Comparison of ENCODE assay signal across 22 cellular contexts in the genomic region with DNA sequence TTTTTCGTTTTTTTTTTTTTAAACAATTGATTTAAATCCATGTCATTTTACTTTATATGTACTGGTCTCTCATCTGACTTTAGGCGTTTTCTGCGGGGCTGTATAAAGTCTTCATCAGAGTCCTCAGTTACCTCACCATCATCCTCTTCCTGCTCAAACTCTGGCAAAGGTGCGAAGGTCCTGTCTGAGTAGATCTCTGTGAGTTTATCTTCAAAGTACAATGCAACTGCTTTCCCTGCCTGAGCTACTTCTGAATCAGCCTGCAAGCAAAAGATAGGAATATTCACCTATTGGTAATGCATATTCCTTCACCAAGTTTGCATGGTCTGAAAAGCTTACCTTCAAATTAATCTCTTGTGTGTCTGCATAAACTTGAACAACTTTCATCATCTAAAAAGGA.
A peak's percentile ranks its signal among the peaks of the same experiment; 100 is the strongest.
DNase-seq lines count a peak whose midpoint lies in the region; ATAC-seq, FAIRE-seq and TF ChIP-seq lines count a peak whose summit lies in the region.
"Had no signal": no experiment of that assay in that cellular context is flagged by ENCODE, and none has a peak within 500 bp of the region (broad histone marks: within the 10 kb centered on the region; RNA-seq: fewer than 3 reads in every experiment).

No MANE protein-coding gene starts in this region.

- H3K27ac ChIP-seq in K562 (ENCODE audit: extremely low read depth, low read depth, low read length), result peak overlapping the region; percentile 7; the same call in 1 of the 3 replicates
- no peak overlapping the region for H3K27ac ChIP-seq in stomach
- H3K27ac ChIP-seq: 22Rv1; A549; BLaER1 treated with 17β-estradiol and CSF1 and Interleukin-3, amounts not matched to agents 10 nM and 100 nM; C4-2B had no signal

- H3K4me3 Mint-ChIP-seq in activated CD8-positive, alpha-beta T cell treated with anti-CD3 and anti-CD28 coated beads, Interleukin-2, amount 10 ng/mL, durations not matched to agents 7 days and 5 days, result no peak overlapping the region
- no peak overlapping the region for H3K4me3 Mint-ChIP-seq in activated CD8-positive, alpha-beta T cell treated with anti-CD3 and anti-CD28 coated beads for 36 hours
- H3K4me3 Mint-ChIP-seq in progenitor cell of endocrine pancreas (ENCODE audit: low read depth), result no peak overlapping the region
- no peak overlapping the region for H3K4me3 Mint-ChIP-seq in activated CD4-positive, alpha-beta T cell treated with anti-CD3 and anti-CD28 coated beads, Interleukin-2, amount 10 ng/mL, durations not matched to agents 7 days and 5 days
- H3K4me3 Mint-ChIP-seq: B cell; CD4-positive, alpha-beta T cell; CD8-positive, alpha-beta T cell had no signal

- H3K9me1 ChIP-seq in K562 (ENCODE audit: control insufficient read depth, insufficient read depth, low read length), result no peaks in the 10 kb centered on the region

- H3K9me3 ChIP-seq in K562 (replicated peaks; ENCODE audit: control insufficient read depth, insufficient read depth, low read depth, low read length) (no peaks in the 10 kb centered on the region), stomach (no peaks in the 10 kb centered on the region)
- H3K9me3 ChIP-seq: A549; BLaER1 treated with 17β-estradiol and CSF1 and Interleukin-3, amounts not matched to agents 10 nM and 100 nM; Caco-2 had no signal

- TF ChIP-seq EP300 in K562 (IDR thresholded peaks at IDR 0.05; ENCODE audit: low read length) (peak; percentile 73; the same call in 1 of the 2 replicates), stomach (IDR thresholded peaks at IDR 0.05) (no peak)

- no peak overlapping the region for H3K4me2 ChIP-seq in K562 (ENCODE audit: insufficient read depth, low read length)
- H3K4me2 ChIP-seq: A549; BLaER1 treated with 17β-estradiol and CSF1 and Interleukin-3, amounts not matched to agents 10 nM and 100 nM had no signal

- ATAC-seq in activated CD8-positive, alpha-beta T cell treated with anti-CD3 and anti-CD28 coated beads, Interleukin-2, amount 10 ng/mL, durations not matched to agents 7 days and 5 days, result no peak
- ATAC-seq in activated CD8-positive, alpha-beta T cell treated with anti-CD3 and anti-CD28 coated beads for 36 hours, result no peak
- peak; percentile 86 for ATAC-seq in K562
- ATAC-seq: A549; CD8-positive, alpha-beta T cell had no signal

- H3K36me3 Mint-ChIP-seq in activated CD8-positive, alpha-beta T cell treated with anti-CD3 and anti-CD28 coated beads, Interleukin-2, amount 10 ng/mL, durations not matched to agents 7 days and 5 days (ENCODE audit: low read depth), result peaks cover 59% of the 10 kb centered on the region
- H3K36me3 Mint-ChIP-seq in activated CD8-positive, alpha-beta T cell treated with anti-CD3 and anti-CD28 coated beads for 36 hours (ENCODE audit: low read depth), result peaks cover 63% of the 10 kb centered on the region
- peaks cover 34% of the 10 kb centered on the region for H3K36me3 Mint-ChIP-seq in progenitor cell of endocrine pancreas (ENCODE audit: insufficient read depth)
- H3K36me3 Mint-ChIP-seq in activated CD4-positive, alpha-beta T cell treated with anti-CD3 and anti-CD28 coated beads, Interleukin-2, amount 10 ng/mL, durations not matched to agents 7 days and 5 days (ENCODE audit: low read depth), result peaks cover 54% of the 10 kb centered on the region

- H4K20me1 ChIP-seq in K562 (replicated peaks; ENCODE audit: control insufficient read depth, insufficient read depth, low read length), result no peaks in the 10 kb centered on the region
- H4K20me1 ChIP-seq: BLaER1 treated with 17β-estradiol and CSF1 and Interleukin-3, amounts not matched to agents 10 nM and 100 nM had no signal

- H3K4me1 ChIP-seq in K562 (replicated peaks in 1 of 2; ENCODE audit: control insufficient read depth in 2 of 2, insufficient read depth in 2 of 2, low read length in 2 of 2) (peaks cover 0 to 8% of the 10 kb centered on the region in 2 experiments; a peak in 2 of 5 replicates), stomach (no peaks in the 10 kb centered on the region)
- H3K4me1 ChIP-seq: A549, Caco-2 had no signal

- peak overlapping the region; percentile 39 for H3K27ac Mint-ChIP-seq in activated CD8-positive, alpha-beta T cell treated with anti-CD3 and anti-CD28 coated beads, Interleukin-2, amount 10 ng/mL, durations not matched to agents 7 days and 5 days
- no peak overlapping the region for H3K27ac Mint-ChIP-seq in activated CD8-positive, alpha-beta T cell treated with anti-CD3 and anti-CD28 coated beads for 36 hours
- peak overlapping the region; percentile 56 for H3K27ac Mint-ChIP-seq in progenitor cell of endocrine pancreas
- H3K27ac Mint-ChIP-seq in activated CD4-positive, alpha-beta T cell treated with anti-CD3 and anti-CD28 coated beads, Interleukin-2, amount 10 ng/mL, durations not matched to agents 7 days and 5 days, result no peak overlapping the region
- H3K27ac Mint-ChIP-seq: B cell; CD4-positive, alpha-beta T cell; CD8-positive, alpha-beta T cell had no signal

- in situ Hi-C loops in K562 (cut with MboI), result no loop called here

- WGBS in K562 (ENCODE audit: insufficient coverage, low coverage, missing lambda C conversion rate), result 20% methylated on average over 4 of the region's 4 CpGs
- WGBS in stomach, 5 donors, result 87 to 95% (median 92%) methylated on average over 4 of the region's 4 CpGs

- no peak overlapping the region for H3K9ac ChIP-seq in K562 (ENCODE audit: insufficient read depth in 1 of 2, low read depth in 2 of 2, low read length in 2 of 2)
- H3K9ac ChIP-seq: BLaER1 treated with 17β-estradiol and CSF1 and Interleukin-3, amounts not matched to agents 10 nM and 100 nM had no signal

- H3K27me3 ChIP-seq in K562 (ENCODE audit: control insufficient read depth in 2 of 2, insufficient read depth in 2 of 2, low read length in 2 of 2) (no peaks in the 10 kb centered on the region), stomach (no peaks in the 10 kb centered on the region)
- H3K27me3 ChIP-seq: BLaER1 treated with 17β-estradiol and CSF1 and Interleukin-3, amounts not matched to agents 10 nM and 100 nM had no signal

- DNase-seq in activated CD8-positive, alpha-beta T cell treated with anti-CD3 and anti-CD28 coated beads, Interleukin-2, amount 10 ng/mL, durations not matched to agents 7 days and 5 days, result no peak
- DNase-seq in activated CD8-positive, alpha-beta T cell treated with anti-CD3 and anti-CD28 coated beads for 36 hours, result no peak
- DNase-seq in K562 (ENCODE audit: extremely low read depth in 1 of 4, low spot score in 3 of 4) (peak; percentile 43 to 79 (median 48)), progenitor cell of endocrine pancreas (ENCODE audit: low spot score, unreplicated experiment) (no peak), stomach (no peak)
- no peak for DNase-seq in activated CD4-positive, alpha-beta T cell treated with anti-CD3 and anti-CD28 coated beads, Interleukin-2, amount 10 ng/mL, durations not matched to agents 7 days and 5 days
- DNase-seq: AML-193; Caco-2; Calu3; CD4-positive, alpha-beta T cell; CD8-positive, alpha-beta T cell; DMS79 treated with DMSO at 0.1 percent for 48 hours; GF-D8 had no signal

- TF ChIP-seq CTCF in activated CD8-positive, alpha-beta T cell treated with anti-CD3 and anti-CD28 coated beads for 36 hours (IDR thresholded peaks at IDR 0.05), result no peak
- TF ChIP-seq CTCF in K562 (IDR thresholded peaks at IDR 0.05 in 2 of 3, conservative IDR thresholded peaks at IDR 0.05 in 1 of 3; ENCODE audit: insufficient read depth in 2 of 3, low read depth in 1 of 3, low read length in 3 of 3) (no peak), progenitor cell of endocrine pancreas (IDR thresholded peaks at IDR 0.05; ENCODE audit: unreplicated experiment) (no peak), stomach (IDR thresholded peaks at IDR 0.05) (no peak)

- intact Hi-C loops in activated CD8-positive, alpha-beta T cell treated with anti-CD3 and anti-CD28 coated beads for 36 hours (cut with micrococcal nuclease), result no loop called here
- intact Hi-C loops in K562 (cut with micrococcal nuclease), result no loop called here
- intact Hi-C loops in stomach (cut with DNase I; ENCODE audit: low total_unique reads), result no loop called here

- no peaks in the 10 kb centered on the region for H3K9me3 Mint-ChIP-seq in activated CD8-positive, alpha-beta T cell treated with anti-CD3 and anti-CD28 coated beads, Interleukin-2, amount 10 ng/mL, durations not matched to agents 7 days and 5 days (ENCODE audit: insufficient read depth)
- no peaks in the 10 kb centered on the region for H3K9me3 Mint-ChIP-seq in activated CD8-positive, alpha-beta T cell treated with anti-CD3 and anti-CD28 coated beads for 36 hours
- H3K9me3 Mint-ChIP-seq in progenitor cell of endocrine pancreas (ENCODE audit: low read depth), result no peaks in the 10 kb centered on the region
- no peaks in the 10 kb centered on the region for H3K9me3 Mint-ChIP-seq in activated CD4-positive, alpha-beta T cell treated with anti-CD3 and anti-CD28 coated beads, Interleukin-2, amount 10 ng/mL, durations not matched to agents 7 days and 5 days
- H3K9me3 Mint-ChIP-seq: CD4-positive, alpha-beta T cell; CD8-positive, alpha-beta T cell had no signal

- CTCF ChIA-PET in activated CD8-positive, alpha-beta T cell treated with anti-CD3 and anti-CD28 coated beads, Interleukin-2, amount 10 ng/mL, durations not matched to agents 7 days and 5 days (lab: Charles Lee), result no interaction called here
- CTCF ChIA-PET in activated CD8-positive, alpha-beta T cell treated with anti-CD3 and anti-CD28 coated beads for 36 hours (lab: Charles Lee), result no interaction called here
- CTCF ChIA-PET in K562 (lab: Yijun Ruan, JAX; ENCODE audit: low intra/inter-chr PET ratio), result interaction anchor here (0.6 kb wide), 1 partner anchor 10 kb away, joined by 4 read pairs; no protein-coding TSS in a partner anchor
- CTCF ChIA-PET in activated CD4-positive, alpha-beta T cell treated with anti-CD3 and anti-CD28 coated beads, Interleukin-2, amount 10 ng/mL, durations not matched to agents 7 days and 5 days (lab: Charles Lee), result no interaction called here

- no TSS peak for BruUV-seq in K562 (replicated peaks; lab: Mats Ljungman, UMichigan)

- FAIRE-seq in K562 (lab: Jason Lieb, UNC), result peak; percentile 75
- FAIRE-seq: A549, D721Med, G401.6, GM12891, GM19239 had no signal

- POLR2A ChIA-PET in activated CD8-positive, alpha-beta T cell treated with anti-CD3 and anti-CD28 coated beads, Interleukin-2, amount 10 ng/mL, durations not matched to agents 7 days and 5 days (lab: Charles Lee), result no interaction called here
- POLR2A ChIA-PET in activated CD8-positive, alpha-beta T cell treated with anti-CD3 and anti-CD28 coated beads for 36 hours (lab: Charles Lee), result no interaction called here
- POLR2A ChIA-PET in K562 (lab: Yijun Ruan, JAX), result interaction anchor here (0.7 to 2.3 kb wide), 4 partner anchors 11 to 62 kb away, joined by 3 to 8 read pairs (median 4); no protein-coding TSS in a partner anchor
- POLR2A ChIA-PET in activated CD4-positive, alpha-beta T cell treated with anti-CD3 and anti-CD28 coated beads, Interleukin-2, amount 10 ng/mL, durations not matched to agents 7 days and 5 days (lab: Charles Lee), result no interaction called here

- no peaks in the 10 kb centered on the region for H3K79me2 ChIP-seq in K562 (ENCODE audit: control insufficient read depth, insufficient read depth, low read length)

- H3K4me1 Mint-ChIP-seq in activated CD8-positive, alpha-beta T cell treated with anti-CD3 and anti-CD28 coated beads, Interleukin-2, amount 10 ng/mL, durations not matched to agents 7 days and 5 days (ENCODE audit: low read depth), result no peaks in the 10 kb centered on the region
- no peaks in the 10 kb centered on the region for H3K4me1 Mint-ChIP-seq in activated CD8-positive, alpha-beta T cell treated with anti-CD3 and anti-CD28 coated beads for 36 hours (ENCODE audit: low read depth)
- H3K4me1 Mint-ChIP-seq in progenitor cell of endocrine pancreas (ENCODE audit: low read depth), result no peaks in the 10 kb centered on the region
- no peaks in the 10 kb centered on the region for H3K4me1 Mint-ChIP-seq in activated CD4-positive, alpha-beta T cell treated with anti-CD3 and anti-CD28 coated beads, Interleukin-2, amount 10 ng/mL, durations not matched to agents 7 days and 5 days
- H3K4me1 Mint-ChIP-seq: B cell had no signal

- H3K36me3 ChIP-seq in K562 (ENCODE audit: control insufficient read depth, insufficient read depth, low read length) (peaks cover 83% of the 10 kb centered on the region), stomach (peaks cover 14 to 90% (median 78%) of the 10 kb centered on the region in 4 donors)

- no peak for TF ChIP-seq RAD21 in K562 (CRISPR knock-in tag; conservative IDR thresholded peaks at IDR 0.05 in 1 of 2, IDR thresholded peaks at IDR 0.05 in 1 of 2)

- H3K27me3 Mint-ChIP-seq in activated CD8-positive, alpha-beta T cell treated with anti-CD3 and anti-CD28 coated beads, Interleukin-2, amount 10 ng/mL, durations not matched to agents 7 days and 5 days (ENCODE audit: low read depth), result no peaks in the 10 kb centered on the region
- no peaks in the 10 kb centered on the region for H3K27me3 Mint-ChIP-seq in activated CD8-positive, alpha-beta T cell treated with anti-CD3 and anti-CD28 coated beads for 36 hours
- H3K27me3 Mint-ChIP-seq in progenitor cell of endocrine pancreas, result no peaks in the 10 kb centered on the region
- H3K27me3 Mint-ChIP-seq in activated CD4-positive, alpha-beta T cell treated with anti-CD3 and anti-CD28 coated beads, Interleukin-2, amount 10 ng/mL, durations not matched to agents 7 days and 5 days, result no peaks in the 10 kb centered on the region
- H3K27me3 Mint-ChIP-seq: B cell; CD4-positive, alpha-beta T cell had no signal

- no peak for TF ChIP-seq POLR2A in K562 (conservative IDR thresholded peaks at IDR 0.05)
- TF ChIP-seq POLR2A in stomach (IDR thresholded peaks at IDR 0.05), result no peak

- no peak overlapping the region for H2AFZ ChIP-seq in K562 (ENCODE audit: low read depth, low read length)

- H3K4me3 ChIP-seq in K562 (no peak overlapping the region), stomach (no peak overlapping the region)
- H3K4me3 ChIP-seq: A549; BLaER1 treated with 17β-estradiol and CSF1 and Interleukin-3, amounts not matched to agents 10 nM and 100 nM had no signal

Comparison
In these comparisons a context has a peak if more than half of its experiments do, and no peak if none do; other contexts are left out.
1. H3K27ac Mint-ChIP-seq: peak in activated CD8-positive, alpha-beta T cell treated with anti-CD3 and anti-CD28 coated beads, Interleukin-2, amount 10 ng/mL, durations not matched to agents 7 days and 5 days (single experiment) and progenitor cell of endocrine pancreas (single experiment); none in activated CD8-positive, alpha-beta T cell treated with anti-CD3 and anti-CD28 coated beads for 36 hours (single experiment) and activated CD4-positive, alpha-beta T cell treated with anti-CD3 and anti-CD28 coated beads, Interleukin-2, amount 10 ng/mL, durations not matched to agents 7 days and 5 days (single experiment).
2. DNase-seq: peak in K562 (4 of 4); none in activated CD8-positive, alpha-beta T cell treated with anti-CD3 and anti-CD28 coated beads, Interleukin-2, amount 10 ng/mL, durations not matched to agents 7 days and 5 days (single experiment), activated CD8-positive, alpha-beta T cell treated with anti-CD3 and anti-CD28 coated beads for 36 hours (single experiment), progenitor cell of endocrine pancreas (single experiment), activated CD4-positive, alpha-beta T cell treated with anti-CD3 and anti-CD28 coated beads, Interleukin-2, amount 10 ng/mL, durations not matched to agents 7 days and 5 days (single experiment) and stomach (single experiment).